ENCODE assay signal across 15 cellular contexts in genomic region chr1:183689770-183690204, GRCh38. TPM values are rescaled to one million over a fixed set of nuclear protein-coding genes. Genes with fewer than 3 reads are reported as not detected.
A peak's percentile ranks its signal among the peaks of the same experiment; 100 is the strongest.
DNase-seq lines count a peak whose midpoint lies in the region; ATAC-seq and TF ChIP-seq lines count a peak whose summit lies in the region.
"Had no signal": no experiment of that assay in that cellular context is flagged by ENCODE, and none has a peak within 500 bp of the region (broad histone marks: within the 10 kb centered on the region; RNA-seq: fewer than 3 reads in every experiment).

No MANE protein-coding gene starts in this region.

- H3K36me3 ChIP-seq in osteoblast (ENCODE audit: insufficient read depth, low read length) = no peaks in the 10 kb centered on the region
- H3K36me3 ChIP-seq: BLaER1, transverse colon had no signal

- H3K4me2 ChIP-seq in osteoblast (ENCODE audit: insufficient read depth, low read length) = no peak overlapping the region
- H3K4me2 ChIP-seq: BLaER1 had no signal

- peak; percentile 19 for DNase-seq in stimulated activated CD4-positive, alpha-beta T cell treated with anti-CD3 and anti-CD28 coated beads, Interleukin-1b, Interleukin-23, amount 100 ng/mL, for 48 hours
- no peak for DNase-seq in stimulated activated CD4-positive, alpha-beta T cell treated with anti-CD3 and anti-CD28 coated beads, Interleukin-2, amount 100 ng/mL, for 48 hours
- DNase-seq in stimulated activated naive CD8-positive, alpha-beta T cell treated with anti-CD3 and anti-CD28 coated beads, Interleukin-15, amount 100 ng/mL, for 72 hours = peak; percentile 25 to 62
- DNase-seq in GM19238 (ENCODE audit: insufficient read length, low spot score) = no peak
- no peak for DNase-seq in osteoblast (ENCODE audit: insufficient read length, low spot score, missing footprints)
- DNase-seq: effector memory CD8-positive, alpha-beta T cell; natural killer cell; NCI-H524 treated with DMSO at 0.1 percent for 48 hours; T1000; transverse colon had no signal

- no peaks in the 10 kb centered on the region for H3K9me3 Mint-ChIP-seq in stimulated activated naive CD8-positive, alpha-beta T cell treated with anti-CD3 and anti-CD28 coated beads, Interleukin-15, amount 100 ng/mL, for 72 hours
- H3K9me3 Mint-ChIP-seq: effector memory CD8-positive, alpha-beta T cell; natural killer cell had no signal

- no peaks in the 10 kb centered on the region for H3K4me1 ChIP-seq in osteoblast (ENCODE audit: insufficient read depth, low read length)
- H3K4me1 ChIP-seq: BLaER1, transverse colon had no signal

- no peak overlapping the region for H3K4me3 Mint-ChIP-seq in stimulated activated naive CD8-positive, alpha-beta T cell treated with anti-CD3 and anti-CD28 coated beads, Interleukin-15, amount 100 ng/mL, for 72 hours
- H3K4me3 Mint-ChIP-seq: effector memory CD8-positive, alpha-beta T cell; natural killer cell had no signal

- no peak for TF ChIP-seq CTCF in osteoblast (IDR thresholded peaks at IDR 0.05; ENCODE audit: extremely low read depth, low read depth, low read length)

- no peak overlapping the region for H2AFZ ChIP-seq in osteoblast (ENCODE audit: low read length)

- no peak overlapping the region for H3K27ac Mint-ChIP-seq in stimulated activated naive CD8-positive, alpha-beta T cell treated with anti-CD3 and anti-CD28 coated beads, Interleukin-15, amount 100 ng/mL, for 72 hours
- H3K27ac Mint-ChIP-seq: effector memory CD8-positive, alpha-beta T cell; natural killer cell had no signal

- H3K27me3 Mint-ChIP-seq in stimulated activated naive CD8-positive, alpha-beta T cell treated with anti-CD3 and anti-CD28 coated beads, Interleukin-15, amount 100 ng/mL, for 72 hours = peaks cover 6% of the 10 kb centered on the region

- H3K27ac ChIP-seq in osteoblast (ENCODE audit: low read depth, low read length) = no peak overlapping the region
- H3K27ac ChIP-seq: BLaER1, transverse colon had no signal

- peak; percentile 88 for ATAC-seq in GM21717 (IDR thresholded peaks at IDR 0.05; ENCODE audit: unreplicated experiment)
- ATAC-seq in HG03460 (IDR thresholded peaks at IDR 0.05; ENCODE audit: unreplicated experiment) = peak; percentile 80
- ATAC-seq in stimulated activated naive CD8-positive, alpha-beta T cell treated with anti-CD3 and anti-CD28 coated beads, Interleukin-15, amount 100 ng/mL, for 72 hours = peak; percentile 97
- no peak for ATAC-seq in HG03025 (IDR thresholded peaks at IDR 0.05; ENCODE audit: low FRiP score, unreplicated experiment)
- ATAC-seq: effector memory CD8-positive, alpha-beta T cell; natural killer cell had no signal

- H3K79me2 ChIP-seq in osteoblast (ENCODE audit: insufficient read depth, low read length) = no peaks in the 10 kb centered on the region

- H3K27me3 ChIP-seq in osteoblast (ENCODE audit: insufficient read depth, low read length) = no peaks in the 10 kb centered on the region
- H3K27me3 ChIP-seq: BLaER1, transverse colon had no signal

- H3K4me3 ChIP-seq in osteoblast (ENCODE audit: insufficient read depth, low read length) = no peak overlapping the region
- H3K4me3 ChIP-seq: BLaER1, transverse colon had no signal

- H3K4me1 Mint-ChIP-seq in stimulated activated naive CD8-positive, alpha-beta T cell treated with anti-CD3 and anti-CD28 coated beads, Interleukin-15, amount 100 ng/mL, for 72 hours = peaks cover 9% of the 10 kb centered on the region
- H3K4me1 Mint-ChIP-seq: natural killer cell had no signal

- H3K9me3 ChIP-seq in osteoblast (ENCODE audit: low read depth, low read length) = no peaks in the 10 kb centered on the region
- H3K9me3 ChIP-seq: BLaER1, transverse colon had no signal

- no peaks in the 10 kb centered on the region for H4K20me1 ChIP-seq in osteoblast (ENCODE audit: insufficient read depth, low read length)
- H4K20me1 ChIP-seq: BLaER1 had no signal

RNA-seq across cellular contexts. Expression of gene APOBEC4, which starts 36.7 kb away (rescaled TPM):
- under 0.01 TPM in 1 of 2 replicates, not detected in the other for total RNA-seq in osteoblast
- total RNA-seq: HT-29, natural killer cell had no signal

RNA-seq across cellular contexts. Expression of gene ARPC5, which starts 54.2 kb away (rescaled TPM):
- 156 and 157 TPM in 2 replicates for total RNA-seq in osteoblast

Comparison
In these comparisons a context has a peak if more than half of its experiments do, and no peak if none do; other contexts are left out.
1. DNase-seq: peak in stimulated activated CD4-positive, alpha-beta T cell treated with anti-CD3 and anti-CD28 coated beads, Interleukin-1b, Interleukin-23, amount 100 ng/mL, for 48 hours (single experiment) and stimulated activated naive CD8-positive, alpha-beta T cell treated with anti-CD3 and anti-CD28 coated beads, Interleukin-15, amount 100 ng/mL, for 72 hours (2 of 2); none in stimulated activated CD4-positive, alpha-beta T cell treated with anti-CD3 and anti-CD28 coated beads, Interleukin-2, amount 100 ng/mL, for 48 hours (0 of 2), GM19238 (single experiment) and osteoblast (single experiment).